ENCODE assay signal across 9 cellular contexts in genomic region chr7:104848386-104848990, GRCh38.
DNase-seq lines count a peak whose midpoint lies in the region; ATAC-seq and TF ChIP-seq lines count a peak whose summit lies in the region.
"Had no signal": no experiment of that assay in that cellular context is flagged by ENCODE, and none has a peak within 500 bp of the region (broad histone marks: within the 10 kb centered on the region; RNA-seq: fewer than 3 reads in every experiment).

No MANE protein-coding gene starts in this region.

- H3K4me3 ChIP-seq in PC-3 (ENCODE audit: low read length) = no peak overlapping the region
- H3K4me3 ChIP-seq: BLaER1 had no signal

- intact Hi-C loops in PC-3 (cut with micrococcal nuclease) = loop anchor here (1.0 to 10.0 kb wide), 3 partner anchors 205 to 616 kb away; no protein-coding TSS in a partner anchor

- no peak overlapping the region for H3K4me2 ChIP-seq in PC-3 (ENCODE audit: low read length)
- H3K4me2 ChIP-seq: BLaER1 had no signal

- BruUV-seq in PC-3 (replicated peaks; lab: Mats Ljungman, UMichigan) = no TSS peak

- no peaks in the 10 kb centered on the region for H3K9me2 ChIP-seq in PC-3 (replicated peaks; ENCODE audit: low read length)

- no peaks in the 10 kb centered on the region for H3F3A ChIP-seq in PC-3 (ENCODE audit: low read length, unreplicated experiment)

- no peaks in the 10 kb centered on the region for H3K79me2 ChIP-seq in PC-3 (ENCODE audit: low read length)

- no peaks in the 10 kb centered on the region for H4K20me1 ChIP-seq in PC-3 (ENCODE audit: low read length)
- H4K20me1 ChIP-seq: BLaER1 had no signal

- no peak overlapping the region for H3K9ac ChIP-seq in PC-3 (ENCODE audit: low read length)
- H3K9ac ChIP-seq: BLaER1 had no signal

- ATAC-seq in HG03354 (IDR thresholded peaks at IDR 0.05; ENCODE audit: poor library complexity, severe bottlenecking, unreplicated experiment) (peak; percentile 63), PC-3 (peak; percentile 80), GM21529 (IDR thresholded peaks at IDR 0.05; ENCODE audit: unreplicated experiment) (no peak)

- no peaks in the 10 kb centered on the region for H3K36me3 ChIP-seq in PC-3 (ENCODE audit: low read depth, low read length)
- H3K36me3 ChIP-seq: BLaER1 had no signal

- TF ChIP-seq CTCF in PC-3 (conservative IDR thresholded peaks at IDR 0.05; ENCODE audit: low read depth, low read length) = peak; percentile 92

- no peaks in the 10 kb centered on the region for H3K4me1 ChIP-seq in PC-3 (ENCODE audit: insufficient read depth, low read length)
- H3K4me1 ChIP-seq: BLaER1 had no signal

- CTCF ChIA-PET in PC-3 (lab: Charles Lee) = interaction anchor here (0.6 kb wide), 1 partner anchor 1429 kb away, joined by 4 read pairs; no protein-coding TSS in a partner anchor

- H3K27me3 ChIP-seq in PC-3 (ENCODE audit: low read length) = peaks cover 50% of the 10 kb centered on the region
- H3K27me3 ChIP-seq: BLaER1 had no signal

- POLR2A ChIA-PET in PC-3 (lab: Charles Lee; ENCODE audit: unreplicated experiment) = no interaction called here

- DNase-seq in NCI-H1436 (lab: John Stamatoyannopoulos, UW) (peak; percentile 51), NCI-H1436 treated with DMSO at 0.1 percent for 48 hours (lab: John Stamatoyannopoulos, UW) (no peak), PC-3 (peak; percentile 78), glomerular visceral epithelial cell (ENCODE audit: extremely low spot score) (peak; percentile 37), pons (ENCODE audit: low spot score) (peak; percentile 89)
- peak in 3 of 4 experiments; percentile 1 to 12 (median 1) for DNase-seq in activated naive CD4-positive, alpha-beta T cell (lab: John Stamatoyannopoulos, UW)

- no peaks in the 10 kb centered on the region for H3K9me3 ChIP-seq in PC-3 (ENCODE audit: low read length)
- H3K9me3 ChIP-seq: BLaER1 had no signal

- no peak overlapping the region for H3K27ac ChIP-seq in PC-3 (ENCODE audit: low read length)
- H3K27ac ChIP-seq: BLaER1 had no signal

- no peak overlapping the region for H2AFZ ChIP-seq in PC-3 (ENCODE audit: low read length)
